ENCODE assay signal across 1 cellular context in genomic region chr9:125241000-125241862, GRCh38.
TF ChIP-seq lines count a peak whose summit lies in the region.

TSS of gene HSPA5 (minus strand) at chr9:125241343. CDS start at chr9:125241126, 217 bp downstream.

TF ChIP-seq in K562, 482 proteins besides CTCF, POLR2A, EP300 and RAD21 (continued from another document and continues in another):
- TF ChIP-seq E4F1 (CRISPR knock-in tag; IDR thresholded peaks at IDR 0.05; ENCODE audit: borderline replicate concordance), result no peak
- TF ChIP-seq JUN (IDR thresholded peaks at IDR 0.05; ENCODE audit: borderline replicate concordance, low read depth, low read length), result no peak
- 0 out of 2 replicates have a peak, but pooled peaks have one; percentile 91 for TF ChIP-seq JUN (CRISPR knock-in tag; IDR thresholded peaks at IDR 0.05; ENCODE audit: borderline replicate concordance)
- TF ChIP-seq L3MBTL2 (IDR thresholded peaks at IDR 0.05), result no peak
- TF ChIP-seq SPI1 (IDR thresholded peaks at IDR 0.05; ENCODE audit: borderline replicate concordance, low read depth, low read length), result no peak
- TF ChIP-seq ZFP36 (IDR thresholded peaks at IDR 0.05; ENCODE audit: low read depth, low read length, partially characterized antibody), result peak; percentile 17
- no peak for TF ChIP-seq SMARCB1 (IDR thresholded peaks at IDR 0.05; ENCODE audit: insufficient read length, low read depth)
- TF ChIP-seq HES1 (IDR thresholded peaks at IDR 0.05; ENCODE audit: low read depth), result no peak
- no peak for TF ChIP-seq C11orf30 (IDR thresholded peaks at IDR 0.05; ENCODE audit: low read depth)
- TF ChIP-seq TCF7 (IDR thresholded peaks at IDR 0.05; ENCODE audit: borderline replicate concordance), result no peak
- no peak for TF ChIP-seq MECOM (CRISPR knock-in tag; IDR thresholded peaks at IDR 0.05)
- TF ChIP-seq HMGN3 (IDR thresholded peaks at IDR 0.05; ENCODE audit: borderline replicate concordance, extremely low read depth, insufficient read length, low read depth, low read length), result peak; percentile 80
- TF ChIP-seq GABPB1 (CRISPR knock-in tag; IDR thresholded peaks at IDR 0.05), result peak; percentile 77
- peak; percentile 100; the same call in 1 of the 2 replicates for TF ChIP-seq RBM14 (IDR thresholded peaks at IDR 0.05; ENCODE audit: borderline replicate concordance, insufficient read depth, low read depth, low read length)
- TF ChIP-seq ZNF124 (CRISPR knock-in tag; IDR thresholded peaks at IDR 0.05), result no peak
- TF ChIP-seq CTBP1 (IDR thresholded peaks at IDR 0.05; ENCODE audit: borderline replicate concordance), result no peak
- TF ChIP-seq CHCHD3 (CRISPR knock-in tag; IDR thresholded peaks at IDR 0.05), result 0 out of 2 replicates have a peak, but pooled peaks have one; percentile 58
- no peak for TF ChIP-seq HSF4 (CRISPR knock-in tag; IDR thresholded peaks at IDR 0.05; ENCODE audit: borderline replicate concordance)
- peak; percentile 81 for TF ChIP-seq ZBTB1 (CRISPR knock-in tag; IDR thresholded peaks at IDR 0.05; ENCODE audit: borderline replicate concordance, low read depth)
- TF ChIP-seq ZNF511 (CRISPR knock-in tag; IDR thresholded peaks at IDR 0.05), result peak; percentile 97; the same call in 1 of the 2 replicates
- TF ChIP-seq ZNF324 (CRISPR knock-in tag; IDR thresholded peaks at IDR 0.05), result no peak
- TF ChIP-seq TBL1XR1 (IDR thresholded peaks at IDR 0.05; ENCODE audit: low read length in 2 of 2), result peak; percentile 42 to 63; a peak in 1 of 4 replicates
- no peak for TF ChIP-seq MXD1 (CRISPR knock-in tag; IDR thresholded peaks at IDR 0.05; ENCODE audit: borderline replicate concordance, poor library complexity, severe bottlenecking)
- TF ChIP-seq CSDE1 (IDR thresholded peaks at IDR 0.05), result no peak
- peak; percentile 51; the same call in 1 of the 2 replicates for TF ChIP-seq OTX1 (CRISPR knock-in tag; IDR thresholded peaks at IDR 0.05)
- no peak for TF ChIP-seq TAF15 (IDR thresholded peaks at IDR 0.05; ENCODE audit: low read depth, low read length)
- peak; percentile 93 for TF ChIP-seq CBFB (CRISPR knock-in tag; IDR thresholded peaks at IDR 0.05)
- TF ChIP-seq CAMTA2 (CRISPR knock-in tag; conservative IDR thresholded peaks at IDR 0.05), result no peak
- peak; percentile 79; the same call in 1 of the 2 replicates for TF ChIP-seq HEY1 (CRISPR knock-in tag; IDR thresholded peaks at IDR 0.05; ENCODE audit: borderline replicate concordance)
- TF ChIP-seq ZNF431 (CRISPR knock-in tag; IDR thresholded peaks at IDR 0.05), result peak; percentile 81
- TF ChIP-seq ARID4B (CRISPR knock-in tag; IDR thresholded peaks at IDR 0.05), result peak; percentile 91
- no peak for TF ChIP-seq ZNF140 (CRISPR knock-in tag; IDR thresholded peaks at IDR 0.05)
- no peak for TF ChIP-seq ZNF316 (IDR thresholded peaks at IDR 0.05)
- TF ChIP-seq ZNF224 (CRISPR knock-in tag; IDR thresholded peaks at IDR 0.05), result no peak; the same call in 1 of the 2 replicates
- peak; percentile 42 for TF ChIP-seq ETV1 (tag; conservative IDR thresholded peaks at IDR 0.05; ENCODE audit: low read depth)
- TF ChIP-seq ZNF398 (CRISPR knock-in tag; IDR thresholded peaks at IDR 0.05), result no peak
- TF ChIP-seq MCM5 (IDR thresholded peaks at IDR 0.05; ENCODE audit: low read depth), result no peak
- no peak for TF ChIP-seq ELK1 (CRISPR knock-in tag; IDR thresholded peaks at IDR 0.05)
- peak; percentile 93 for TF ChIP-seq FOXP1 (CRISPR knock-in tag; IDR thresholded peaks at IDR 0.05)
- TF ChIP-seq CHD2 (IDR thresholded peaks at IDR 0.05; ENCODE audit: low read depth, low read length), result peak; percentile 83
- no peak for TF ChIP-seq GATA2 (CRISPR knock-in tag; IDR thresholded peaks at IDR 0.05)
- no peak for TF ChIP-seq AFF1 (IDR thresholded peaks at IDR 0.05; ENCODE audit: low read depth in 1 of 2, partially characterized antibody in 2 of 2)
- TF ChIP-seq SIX5 (IDR thresholded peaks at IDR 0.05; ENCODE audit: borderline replicate concordance in 1 of 2, insufficient read depth in 1 of 2, low read depth in 1 of 2, low read length in 2 of 2), result no peak
- TF ChIP-seq NFE2L1 (tag; IDR thresholded peaks at IDR 0.05; ENCODE audit: borderline replicate concordance, low read depth), result no peak
- TF ChIP-seq ZNF133 (CRISPR knock-in tag; IDR thresholded peaks at IDR 0.05), result no peak
- TF ChIP-seq ZNF253 (CRISPR knock-in tag; conservative IDR thresholded peaks at IDR 0.05), result 0 out of 2 replicates have a peak, but pooled peaks have one; percentile 15
- no peak for TF ChIP-seq KLF16 (IDR thresholded peaks at IDR 0.05)
- no peak for TF ChIP-seq FOSL1 (tag; conservative IDR thresholded peaks at IDR 0.05)
- TF ChIP-seq GTF2E2 (tag; IDR thresholded peaks at IDR 0.05), result peak; percentile 91
- peak; percentile 61; the same call in 1 of the 2 replicates for TF ChIP-seq CEBPG (CRISPR knock-in tag; IDR thresholded peaks at IDR 0.05)
- no peak for TF ChIP-seq CEBPG (tag; conservative IDR thresholded peaks at IDR 0.05 in 1 of 2, IDR thresholded peaks at IDR 0.05 in 1 of 2)
- peak; percentile 100 for TF ChIP-seq RBM22 (IDR thresholded peaks at IDR 0.05; ENCODE audit: low read depth, low read length, poor library complexity, severe bottlenecking)
- no peak for TF ChIP-seq HMG20A (CRISPR knock-in tag; conservative IDR thresholded peaks at IDR 0.05)
- TF ChIP-seq ETS2 (tag; IDR thresholded peaks at IDR 0.05; ENCODE audit: borderline replicate concordance, poor library complexity, severe bottlenecking), result no peak
- peak in 1 of 2 experiments; percentile 62; a peak in 2 of 4 replicates for TF ChIP-seq NONO (IDR thresholded peaks at IDR 0.05; ENCODE audit: low read depth in 2 of 2, low read length in 1 of 2)
- no peak for TF ChIP-seq HMBOX1 (IDR thresholded peaks at IDR 0.05)
